ENCODE assay signal across 8 cellular contexts in the genomic region with DNA sequence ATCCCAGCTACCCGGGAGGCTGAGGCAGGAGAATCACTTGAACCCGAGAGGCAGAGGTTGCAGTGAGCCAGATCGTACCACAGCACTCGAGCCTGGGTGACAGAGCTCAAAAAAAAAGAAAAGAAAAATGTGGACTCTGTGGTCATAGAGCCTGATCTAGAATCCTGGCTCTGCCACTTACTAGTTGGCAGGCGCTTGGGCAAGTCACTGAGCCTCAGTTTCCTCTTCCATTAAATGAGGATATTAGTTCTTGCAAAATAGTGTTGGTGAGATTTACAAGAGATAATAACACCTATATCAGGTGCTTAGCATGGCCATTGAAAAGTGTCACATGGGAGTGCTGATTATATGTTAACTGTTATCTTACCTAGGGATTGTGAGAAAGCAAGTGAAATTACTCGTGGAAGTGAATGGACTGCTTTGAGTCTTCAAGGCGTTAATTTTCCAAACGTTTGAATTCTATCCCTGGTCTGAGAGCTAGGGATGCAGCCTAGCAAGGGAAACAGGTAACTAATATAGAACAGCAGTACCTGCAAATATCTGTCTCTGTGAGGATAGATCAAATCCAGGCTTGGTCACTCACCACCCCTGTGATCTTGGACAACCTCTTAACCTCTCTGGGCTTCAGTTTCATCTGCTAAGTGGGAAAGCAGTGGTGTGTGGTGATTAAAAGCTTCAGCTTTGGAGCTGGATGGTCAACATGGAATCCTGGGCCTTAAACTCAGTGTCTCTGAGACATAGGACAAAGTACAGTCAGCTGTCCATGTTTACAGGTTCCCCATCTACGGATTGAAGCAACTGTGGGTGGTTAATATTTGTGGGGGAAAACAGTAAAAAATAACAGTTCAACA. TPM values are rescaled to one million over a fixed set of nuclear protein-coding genes. Genes with fewer than 3 reads are reported as not detected.
DNase-seq lines count a peak whose midpoint lies in the region; ATAC-seq and TF ChIP-seq lines count a peak whose summit lies in the region.

No MANE protein-coding gene starts in this region.

- WGBS in testis, 2 donors = 62% methylated on average over 9 of the region's 9 CpGs

- peaks cover 34% of the 10 kb centered on the region for H3K36me3 Mint-ChIP-seq in activated T-helper 17 cell treated with anti-CD3 and anti-CD28 coated beads, Interleukin-2, amount 50 U/mL, for 72 hours (ENCODE audit: low read depth)

- H3K27ac Mint-ChIP-seq in activated T-helper 17 cell treated with anti-CD3 and anti-CD28 coated beads, Interleukin-2, amount 50 U/mL, for 72 hours = peak overlapping the region; percentile 97

- H3K4me1 ChIP-seq in left lung = peaks cover 3 to 18% of the 10 kb centered on the region in 2 donors
- no peaks in the 10 kb centered on the region for H3K4me1 ChIP-seq in testis

- H3K27me3 ChIP-seq in left lung = no peaks in the 10 kb centered on the region
- H3K27me3 ChIP-seq in testis = no peaks in the 10 kb centered on the region

- peak overlapping the region; percentile 96 for H3K4me3 Mint-ChIP-seq in activated T-helper 17 cell treated with anti-CD3 and anti-CD28 coated beads, Interleukin-2, amount 50 U/mL, for 72 hours

- ATAC-seq in activated T-helper 17 cell treated with anti-CD3 and anti-CD28 coated beads, Interleukin-2, amount 50 U/mL, for 72 hours (replicated peaks) = no peak
- no peak for ATAC-seq in left lung

- H3K27ac ChIP-seq in left lung = no peak overlapping the region
- peak overlapping the region in 1 of 2 donors; percentile 73 for H3K27ac ChIP-seq in testis

- H3K36me3 ChIP-seq in left lung (no peaks in the 10 kb centered on the region), testis (ENCODE audit: low read depth, missing control alignments) (no peaks in the 10 kb centered on the region)

- TF ChIP-seq POLR2A in testis (IDR thresholded peaks at IDR 0.05) = no peak

- TF ChIP-seq CTCF in left lung (IDR thresholded peaks at IDR 0.05) = no peak
- no peak for TF ChIP-seq CTCF in testis (IDR thresholded peaks at IDR 0.05)

- H3K9me3 ChIP-seq in left lung = no peaks in the 10 kb centered on the region
- H3K9me3 ChIP-seq in testis = no peaks in the 10 kb centered on the region

- peaks cover 3% of the 10 kb centered on the region for H3K9me3 Mint-ChIP-seq in activated T-helper 17 cell treated with anti-CD3 and anti-CD28 coated beads, Interleukin-2, amount 50 U/mL, for 72 hours

- intact Hi-C loops in left lung (cut with DNase I) = no loop called here
- intact Hi-C loops in testis (cut with DNase I; ENCODE audit: low total_unique reads) = no loop called here

- peaks cover 44% of the 10 kb centered on the region for H3K4me1 Mint-ChIP-seq in activated T-helper 17 cell treated with anti-CD3 and anti-CD28 coated beads, Interleukin-2, amount 50 U/mL, for 72 hours

- peak; percentile 25 for DNase-seq in activated CD4-positive, CD25-positive, alpha-beta regulatory T cell treated with anti-CD3 and anti-CD28 coated beads, Interleukin-2, amount 50 U/mL, for 72 hours
- DNase-seq in activated CD4-positive, CD25-positive, alpha-beta regulatory T cell (lab: John Stamatoyannopoulos, UW) = no peak
- DNase-seq in left lung = no peak
- DNase-seq in testis = no peak
- no peak for DNase-seq in MV-4-11 (lab: John Stamatoyannopoulos, UW)
- DNase-seq in GM19240 (ENCODE audit: insufficient read length, low spot score) = no peak
- DNase-seq in DMS153 (lab: John Stamatoyannopoulos, UW) = no peak

- peak overlapping the region; percentile 74 to 79 for H3K4me3 ChIP-seq in left lung
- peak overlapping the region; percentile 78 to 84 for H3K4me3 ChIP-seq in testis

- no peaks in the 10 kb centered on the region for H3K27me3 Mint-ChIP-seq in activated T-helper 17 cell treated with anti-CD3 and anti-CD28 coated beads, Interleukin-2, amount 50 U/mL, for 72 hours

RNA-seq across cellular contexts. Expression of gene NSMCE1, which starts 1.0 kb away (rescaled TPM):
- total RNA-seq in activated T-helper 17 cell treated with anti-CD3 and anti-CD28 coated beads, Interleukin-2, amount 50 U/mL, for 72 hours = 10 to 100 TPM; 59.6 to 99.8 TPM
- total RNA-seq in left lung (10 to 100 TPM; 48.6 to 52.7 TPM), testis (10 to 100 TPM; 58.1 to 71.1 TPM)
- 135 TPM for polyA plus RNA-seq in testis (ENCODE audit: insufficient read depth, low read depth, low replicate concordance)

RNA-seq across cellular contexts. Expression of gene IL4R, which starts 44.2 kb away (rescaled TPM):
- total RNA-seq in activated T-helper 17 cell treated with anti-CD3 and anti-CD28 coated beads, Interleukin-2, amount 50 U/mL, for 72 hours = 100 to 1,000 TPM; 163 to 216 TPM
- total RNA-seq in left lung = 100 to 1,000 TPM in 1 of 2 donors, 10 to 100 TPM in 1; 80.3 to 133 TPM
- total RNA-seq in testis = 10 to 100 TPM; 68.6 to 70.7 TPM
- 41.4 TPM for polyA plus RNA-seq in testis (ENCODE audit: insufficient read depth, low read depth, low replicate concordance)
